In genomic region chr1:77683142-77683835, GRCh38 we compare ENCODE assay signal across 1 cellular context.
TF ChIP-seq lines count a peak whose summit lies in the region.

No MANE protein-coding gene starts in this region.

TF ChIP-seq in K562, 482 proteins besides CTCF, POLR2A, EP300 and RAD21 (continued from another document and continues in another):
- no peak for TF ChIP-seq ZNF717 (CRISPR knock-in tag; IDR thresholded peaks at IDR 0.05)
- TF ChIP-seq BCOR (IDR thresholded peaks at IDR 0.05), result no peak
- TF ChIP-seq HMG20A (CRISPR knock-in tag; conservative IDR thresholded peaks at IDR 0.05), result no peak
- no peak for TF ChIP-seq ZNF316 (IDR thresholded peaks at IDR 0.05)
- TF ChIP-seq MYNN (IDR thresholded peaks at IDR 0.05), result no peak; the same call in 1 of the 2 replicates
- no peak for TF ChIP-seq MYNN (CRISPR knock-in tag; IDR thresholded peaks at IDR 0.05)
- TF ChIP-seq, protein P1, sequence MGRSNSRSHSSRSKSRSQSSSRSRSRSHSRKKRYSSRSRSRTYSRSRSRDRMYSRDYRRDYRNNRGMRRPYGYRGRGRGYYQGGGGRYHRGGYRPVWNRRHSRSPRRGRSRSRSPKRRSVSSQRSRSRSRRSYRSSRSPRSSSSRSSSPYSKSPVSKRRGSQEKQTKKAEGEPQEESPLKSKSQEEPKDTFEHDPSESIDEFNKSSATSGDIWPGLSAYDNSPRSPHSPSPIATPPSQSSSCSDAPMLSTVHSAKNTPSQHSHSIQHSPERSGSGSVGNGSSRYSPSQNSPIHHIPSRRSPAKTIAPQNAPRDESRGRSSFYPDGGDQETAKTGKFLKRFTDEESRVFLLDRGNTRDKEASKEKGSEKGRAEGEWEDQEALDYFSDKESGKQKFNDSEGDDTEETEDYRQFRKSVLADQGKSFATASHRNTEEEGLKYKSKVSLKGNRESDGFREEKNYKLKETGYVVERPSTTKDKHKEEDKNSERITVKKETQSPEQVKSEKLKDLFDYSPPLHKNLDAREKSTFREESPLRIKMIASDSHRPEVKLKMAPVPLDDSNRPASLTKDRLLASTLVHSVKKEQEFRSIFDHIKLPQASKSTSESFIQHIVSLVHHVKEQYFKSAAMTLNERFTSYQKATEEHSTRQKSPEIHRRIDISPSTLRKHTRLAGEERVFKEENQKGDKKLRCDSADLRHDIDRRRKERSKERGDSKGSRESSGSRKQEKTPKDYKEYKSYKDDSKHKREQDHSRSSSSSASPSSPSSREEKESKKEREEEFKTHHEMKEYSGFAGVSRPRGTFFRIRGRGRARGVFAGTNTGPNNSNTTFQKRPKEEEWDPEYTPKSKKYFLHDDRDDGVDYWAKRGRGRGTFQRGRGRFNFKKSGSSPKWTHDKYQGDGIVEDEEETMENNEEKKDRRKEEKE (IDR thresholded peaks at IDR 0.05; ENCODE audit: borderline replicate concordance in 1 of 2, control insufficient read depth in 1 of 2, low read depth in 2 of 2, low read length in 1 of 2), result peak in 1 of 2 experiments; percentile 85; a peak in 2 of 4 replicates
- TF ChIP-seq, protein P2, sequence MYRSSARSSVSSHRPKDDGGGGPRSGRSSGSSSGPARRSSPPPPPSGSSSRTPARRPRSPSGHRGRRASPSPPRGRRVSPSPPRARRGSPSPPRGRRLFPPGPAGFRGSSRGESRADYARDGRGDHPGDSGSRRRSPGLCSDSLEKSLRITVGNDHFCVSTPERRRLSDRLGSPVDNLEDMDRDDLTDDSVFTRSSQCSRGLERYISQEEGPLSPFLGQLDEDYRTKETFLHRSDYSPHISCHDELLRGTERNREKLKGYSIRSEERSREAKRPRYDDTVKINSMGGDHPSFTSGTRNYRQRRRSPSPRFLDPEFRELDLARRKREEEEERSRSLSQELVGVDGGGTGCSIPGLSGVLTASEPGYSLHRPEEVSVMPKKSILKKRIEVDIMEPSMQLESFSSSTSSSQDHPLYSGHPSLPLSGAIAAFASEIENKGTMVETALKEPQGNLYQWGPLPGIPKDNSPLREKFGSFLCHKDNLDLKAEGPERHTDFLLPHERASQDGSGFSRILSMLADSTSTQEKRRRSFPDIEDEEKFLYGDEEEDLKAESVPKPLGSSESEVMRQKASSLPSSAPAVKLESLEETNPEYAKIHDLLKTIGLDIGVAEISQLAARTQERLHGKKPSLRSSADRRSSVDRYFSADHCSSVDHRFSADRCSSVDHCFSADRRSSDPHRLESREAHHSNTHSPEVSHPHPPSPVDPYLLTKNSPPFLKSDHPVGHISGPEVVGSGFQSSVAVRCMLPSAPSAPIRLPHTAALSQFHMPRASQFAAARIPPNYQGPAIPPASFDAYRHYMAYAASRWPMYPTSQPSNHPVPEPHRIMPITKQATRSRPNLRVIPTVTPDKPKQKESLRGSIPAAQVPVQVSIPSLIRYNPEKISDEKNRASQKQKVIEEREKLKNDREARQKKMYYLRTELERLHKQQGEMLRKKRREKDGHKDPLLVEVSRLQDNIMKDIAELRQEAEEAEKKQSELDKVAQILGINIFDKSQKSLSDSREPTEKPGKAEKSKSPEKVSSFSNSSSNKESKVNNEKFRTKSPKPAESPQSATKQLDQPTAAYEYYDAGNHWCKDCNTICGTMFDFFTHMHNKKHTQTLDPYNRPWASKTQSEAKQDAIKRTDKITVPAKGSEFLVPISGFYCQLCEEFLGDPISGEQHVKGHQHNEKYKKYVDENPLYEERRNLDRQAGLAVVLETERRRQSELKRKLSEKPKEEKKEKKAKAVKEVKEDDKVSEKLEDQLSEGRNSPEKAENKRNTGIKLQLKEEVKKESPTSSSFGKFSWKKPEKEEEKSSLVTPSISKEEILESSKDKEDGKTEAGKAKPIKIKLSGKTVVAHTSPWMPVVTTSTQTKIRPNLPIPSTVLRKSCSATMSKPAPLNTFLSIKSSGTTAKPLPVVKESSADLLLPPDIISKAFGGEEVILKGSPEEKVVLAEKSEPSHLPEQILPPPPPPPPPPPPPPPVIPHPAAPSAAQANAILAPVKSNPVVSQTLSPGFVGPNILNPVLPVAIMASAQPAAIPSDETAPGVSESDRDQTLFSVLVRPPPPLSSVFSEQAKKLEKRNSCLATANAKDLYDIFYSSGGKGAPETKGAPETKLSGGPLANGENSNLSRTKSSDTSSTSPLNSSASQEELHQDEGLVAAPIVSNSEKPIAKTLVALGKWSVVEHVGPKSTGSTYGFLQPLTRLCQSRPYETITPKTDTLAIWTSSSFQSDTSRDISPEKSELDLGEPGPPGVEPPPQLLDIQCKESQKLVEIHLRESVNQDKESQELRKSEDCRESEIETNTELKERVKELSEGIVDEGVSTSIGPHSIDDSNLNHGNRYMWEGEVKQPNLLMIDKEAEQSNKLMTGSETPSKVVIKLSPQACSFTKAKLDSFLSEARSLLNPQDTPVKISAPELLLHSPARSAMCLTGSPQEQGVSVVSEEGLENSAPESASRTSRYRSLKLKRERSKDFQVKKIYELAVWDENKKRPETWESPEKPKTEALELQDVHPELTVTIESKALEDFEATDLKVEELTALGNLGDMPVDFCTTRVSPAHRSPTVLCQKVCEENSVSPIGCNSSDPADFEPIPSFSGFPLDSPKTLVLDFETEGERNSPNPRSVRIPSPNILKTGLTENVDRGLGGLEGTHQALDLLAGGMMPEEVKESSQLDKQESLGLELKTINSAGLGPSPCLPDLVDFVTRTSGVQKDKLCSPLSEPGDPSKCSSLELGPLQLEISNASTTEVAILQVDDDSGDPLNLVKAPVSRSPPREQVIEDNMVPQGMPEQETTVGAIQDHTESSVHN (IDR thresholded peaks at IDR 0.05; ENCODE audit: borderline replicate concordance in 1 of 2, low read depth in 1 of 2), result no peak
- no peak for TF ChIP-seq TAF7 (tag; IDR thresholded peaks at IDR 0.05)
- no peak for TF ChIP-seq ZNF165 (CRISPR knock-in tag; IDR thresholded peaks at IDR 0.05; ENCODE audit: borderline replicate concordance)
- TF ChIP-seq POLR3A (IDR thresholded peaks at IDR 0.05; ENCODE audit: borderline replicate concordance, extremely low read depth, insufficient read depth, insufficient read length), result no peak
- TF ChIP-seq ILK (tag; IDR thresholded peaks at IDR 0.05; ENCODE audit: borderline replicate concordance, low read depth), result no peak
- peak; percentile 82 for TF ChIP-seq DEAF1 (CRISPR knock-in tag; IDR thresholded peaks at IDR 0.05)
- TF ChIP-seq RFX5 (IDR thresholded peaks at IDR 0.05; ENCODE audit: low read depth, low read length), result no peak
- TF ChIP-seq, protein P3, sequence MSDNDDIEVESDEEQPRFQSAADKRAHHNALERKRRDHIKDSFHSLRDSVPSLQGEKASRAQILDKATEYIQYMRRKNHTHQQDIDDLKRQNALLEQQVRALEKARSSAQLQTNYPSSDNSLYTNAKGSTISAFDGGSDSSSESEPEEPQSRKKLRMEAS (CRISPR knock-in tag; IDR thresholded peaks at IDR 0.05), result peak; percentile 88
- TF ChIP-seq PHF20 (IDR thresholded peaks at IDR 0.05; ENCODE audit: partially characterized antibody), result no peak
- no peak for TF ChIP-seq TCF7L2 (IDR thresholded peaks at IDR 0.05; ENCODE audit: low read depth, low read length)
- TF ChIP-seq, protein P4, sequence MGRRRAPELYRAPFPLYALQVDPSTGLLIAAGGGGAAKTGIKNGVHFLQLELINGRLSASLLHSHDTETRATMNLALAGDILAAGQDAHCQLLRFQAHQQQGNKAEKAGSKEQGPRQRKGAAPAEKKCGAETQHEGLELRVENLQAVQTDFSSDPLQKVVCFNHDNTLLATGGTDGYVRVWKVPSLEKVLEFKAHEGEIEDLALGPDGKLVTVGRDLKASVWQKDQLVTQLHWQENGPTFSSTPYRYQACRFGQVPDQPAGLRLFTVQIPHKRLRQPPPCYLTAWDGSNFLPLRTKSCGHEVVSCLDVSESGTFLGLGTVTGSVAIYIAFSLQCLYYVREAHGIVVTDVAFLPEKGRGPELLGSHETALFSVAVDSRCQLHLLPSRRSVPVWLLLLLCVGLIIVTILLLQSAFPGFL (CRISPR knock-in tag; IDR thresholded peaks at IDR 0.05), result no peak
- TF ChIP-seq NR2C1 (IDR thresholded peaks at IDR 0.05), result no peak
- TF ChIP-seq NR2C1 (tag; IDR thresholded peaks at IDR 0.05), result no peak
- peak in 1 of 2 experiments; percentile 26 for TF ChIP-seq E2F6 (IDR thresholded peaks at IDR 0.05; ENCODE audit: borderline replicate concordance in 1 of 2, extremely low read depth in 1 of 2, insufficient read depth in 1 of 2, insufficient read length in 1 of 2, low read depth in 1 of 2, low read length in 1 of 2, poor library complexity in 1 of 2, severe bottlenecking in 1 of 2)
- no peak for TF ChIP-seq ZNF121 (CRISPR knock-in tag; conservative IDR thresholded peaks at IDR 0.05)
- 0 out of 2 replicates have a peak, but pooled peaks have one; percentile 58 for TF ChIP-seq ZNF197 (CRISPR knock-in tag; IDR thresholded peaks at IDR 0.05; ENCODE audit: low read depth)
- TF ChIP-seq ZNF133 (CRISPR knock-in tag; IDR thresholded peaks at IDR 0.05), result no peak
- TF ChIP-seq SMAD4 (CRISPR knock-in tag; conservative IDR thresholded peaks at IDR 0.05), result peak; percentile 93
- TF ChIP-seq EP400 (IDR thresholded peaks at IDR 0.05), result peak; percentile 80; the same call in 1 of the 2 replicates
- TF ChIP-seq ZNF134 (CRISPR knock-in tag; conservative IDR thresholded peaks at IDR 0.05), result no peak
- TF ChIP-seq NR1H2 (CRISPR knock-in tag; IDR thresholded peaks at IDR 0.05), result 0 out of 2 replicates have a peak, but pooled peaks have one; percentile 34
- no peak for TF ChIP-seq ZNF75A (CRISPR knock-in tag; IDR thresholded peaks at IDR 0.05)
- TF ChIP-seq RBM39 (optimal IDR thresholded peaks at IDR 0.05; ENCODE audit: low read depth, low read length), result no peak
- peak; percentile 73 for TF ChIP-seq TFAP4 (CRISPR knock-in tag; IDR thresholded peaks at IDR 0.05; ENCODE audit: borderline replicate concordance)
- no peak; the same call in none of the 2 replicates for TF ChIP-seq XRCC5 (IDR thresholded peaks at IDR 0.05; ENCODE audit: low read depth, low read length)
- TF ChIP-seq ZNF398 (CRISPR knock-in tag; IDR thresholded peaks at IDR 0.05), result no peak
- TF ChIP-seq NFIC (IDR thresholded peaks at IDR 0.05), result peak; percentile 26; the same call in 1 of the 2 replicates
- no peak; the same call in 1 of the 2 replicates for TF ChIP-seq SRSF1 (IDR thresholded peaks at IDR 0.05; ENCODE audit: low read depth, low read length)
- TF ChIP-seq, protein P5, sequence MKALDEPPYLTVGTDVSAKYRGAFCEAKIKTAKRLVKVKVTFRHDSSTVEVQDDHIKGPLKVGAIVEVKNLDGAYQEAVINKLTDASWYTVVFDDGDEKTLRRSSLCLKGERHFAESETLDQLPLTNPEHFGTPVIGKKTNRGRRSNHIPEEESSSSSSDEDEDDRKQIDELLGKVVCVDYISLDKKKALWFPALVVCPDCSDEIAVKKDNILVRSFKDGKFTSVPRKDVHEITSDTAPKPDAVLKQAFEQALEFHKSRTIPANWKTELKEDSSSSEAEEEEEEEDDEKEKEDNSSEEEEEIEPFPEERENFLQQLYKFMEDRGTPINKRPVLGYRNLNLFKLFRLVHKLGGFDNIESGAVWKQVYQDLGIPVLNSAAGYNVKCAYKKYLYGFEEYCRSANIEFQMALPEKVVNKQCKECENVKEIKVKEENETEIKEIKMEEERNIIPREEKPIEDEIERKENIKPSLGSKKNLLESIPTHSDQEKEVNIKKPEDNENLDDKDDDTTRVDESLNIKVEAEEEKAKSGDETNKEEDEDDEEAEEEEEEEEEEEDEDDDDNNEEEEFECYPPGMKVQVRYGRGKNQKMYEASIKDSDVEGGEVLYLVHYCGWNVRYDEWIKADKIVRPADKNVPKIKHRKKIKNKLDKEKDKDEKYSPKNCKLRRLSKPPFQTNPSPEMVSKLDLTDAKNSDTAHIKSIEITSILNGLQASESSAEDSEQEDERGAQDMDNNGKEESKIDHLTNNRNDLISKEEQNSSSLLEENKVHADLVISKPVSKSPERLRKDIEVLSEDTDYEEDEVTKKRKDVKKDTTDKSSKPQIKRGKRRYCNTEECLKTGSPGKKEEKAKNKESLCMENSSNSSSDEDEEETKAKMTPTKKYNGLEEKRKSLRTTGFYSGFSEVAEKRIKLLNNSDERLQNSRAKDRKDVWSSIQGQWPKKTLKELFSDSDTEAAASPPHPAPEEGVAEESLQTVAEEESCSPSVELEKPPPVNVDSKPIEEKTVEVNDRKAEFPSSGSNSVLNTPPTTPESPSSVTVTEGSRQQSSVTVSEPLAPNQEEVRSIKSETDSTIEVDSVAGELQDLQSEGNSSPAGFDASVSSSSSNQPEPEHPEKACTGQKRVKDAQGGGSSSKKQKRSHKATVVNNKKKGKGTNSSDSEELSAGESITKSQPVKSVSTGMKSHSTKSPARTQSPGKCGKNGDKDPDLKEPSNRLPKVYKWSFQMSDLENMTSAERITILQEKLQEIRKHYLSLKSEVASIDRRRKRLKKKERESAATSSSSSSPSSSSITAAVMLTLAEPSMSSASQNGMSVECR (CRISPR knock-in tag; IDR thresholded peaks at IDR 0.05), result peak; percentile 74; the same call in 1 of the 2 replicates
- TF ChIP-seq CXXC5 (CRISPR knock-in tag; IDR thresholded peaks at IDR 0.05), result peak; percentile 87
- no peak for TF ChIP-seq CHCHD3 (CRISPR knock-in tag; IDR thresholded peaks at IDR 0.05)
- TF ChIP-seq FOS (IDR thresholded peaks at IDR 0.05; ENCODE audit: extremely low read depth, insufficient read length), result no peak
